1 cellular context compared by ENCODE assay signal in genomic region chr11:1694064-1694845, GRCh38.
TF ChIP-seq lines count a peak whose summit lies in the region.

No MANE protein-coding gene starts in this region.

TF ChIP-seq in HepG2, 621 proteins besides CTCF, POLR2A, EP300 and RAD21 (continued from another document and continues in another):
- TF ChIP-seq ZNF280D (CRISPR knock-in tag; IDR thresholded peaks at IDR 0.05) (no peak), SP140L (CRISPR knock-in tag; IDR thresholded peaks at IDR 0.05; ENCODE audit: borderline replicate concordance) (no peak), ZNF792 (CRISPR knock-in tag; IDR thresholded peaks at IDR 0.05) (0 out of 2 replicates have a peak, but pooled peaks have one; percentile 35), ZNF768 (CRISPR knock-in tag; IDR thresholded peaks at IDR 0.05) (peak; percentile 36; the same call in 1 of the 2 replicates), ZNF329 (CRISPR knock-in tag; IDR thresholded peaks at IDR 0.05; ENCODE audit: low read depth) (no peak), ZNF441 (CRISPR knock-in tag; IDR thresholded peaks at IDR 0.05; ENCODE audit: borderline replicate concordance) (no peak), REXO4 (CRISPR knock-in tag; IDR thresholded peaks at IDR 0.05; ENCODE audit: borderline replicate concordance) (no peak), NAIF1 (CRISPR knock-in tag; IDR thresholded peaks at IDR 0.05; ENCODE audit: borderline replicate concordance) (no peak), PPARG (CRISPR knock-in tag; conservative IDR thresholded peaks at IDR 0.05) (peak; percentile 78), ZNF337 (CRISPR knock-in tag; IDR thresholded peaks at IDR 0.05; ENCODE audit: borderline replicate concordance, low read depth) (no peak), HNRNPL (IDR thresholded peaks at IDR 0.05; ENCODE audit: low read depth, low read length) (no peak), MEIS2 (CRISPR knock-in tag; IDR thresholded peaks at IDR 0.05) (no peak; the same call in 1 of the 2 replicates), ZNF224 (CRISPR knock-in tag; IDR thresholded peaks at IDR 0.05) (0 out of 2 replicates have a peak, but pooled peaks have one; percentile 36), ZNF766 (CRISPR knock-in tag; IDR thresholded peaks at IDR 0.05; ENCODE audit: borderline replicate concordance) (no peak), MBD4 (IDR thresholded peaks at IDR 0.05; ENCODE audit: borderline replicate concordance, low read length) (no peak), TCF7 (IDR thresholded peaks at IDR 0.05; ENCODE audit: low read depth) (no peak), ZNF746 (CRISPR knock-in tag; IDR thresholded peaks at IDR 0.05) (0 out of 2 replicates have a peak, but pooled peaks have one; percentile 30), ISL2 (CRISPR knock-in tag; IDR thresholded peaks at IDR 0.05) (no peak), ZNF484 (CRISPR knock-in tag; IDR thresholded peaks at IDR 0.05; ENCODE audit: borderline replicate concordance, low read depth) (no peak), THAP8 (CRISPR knock-in tag; IDR thresholded peaks at IDR 0.05; ENCODE audit: borderline replicate concordance) (no peak), SMARCE1 (IDR thresholded peaks at IDR 0.05; ENCODE audit: borderline replicate concordance) (no peak), FOSL1 (CRISPR knock-in tag; IDR thresholded peaks at IDR 0.05; ENCODE audit: borderline replicate concordance) (no peak), STAG1 (CRISPR knock-in tag; IDR thresholded peaks at IDR 0.05) (peak; percentile 93), KDM5A (IDR thresholded peaks at IDR 0.05; ENCODE audit: borderline replicate concordance, low read length) (no peak), ZFP37 (CRISPR knock-in tag; IDR thresholded peaks at IDR 0.05; ENCODE audit: borderline replicate concordance) (no peak), ZNF160 (CRISPR knock-in tag; IDR thresholded peaks at IDR 0.05) (no peak), CSRNP1 (CRISPR knock-in tag; IDR thresholded peaks at IDR 0.05) (no peak), XRCC5 (optimal IDR thresholded peaks at IDR 0.05; ENCODE audit: low read length) (peak; percentile 86), MZF1 (CRISPR knock-in tag; IDR thresholded peaks at IDR 0.05; ENCODE audit: borderline replicate concordance) (no peak), YY1 (IDR thresholded peaks at IDR 0.05; ENCODE audit: insufficient read depth, insufficient replicate concordance, low read depth, low read length) (peak; percentile 67), HDAC6 (IDR thresholded peaks at IDR 0.05; ENCODE audit: low read depth, low read length) (no peak), KDM5B (CRISPR knock-in tag; IDR thresholded peaks at IDR 0.05; ENCODE audit: borderline replicate concordance) (no peak; the same call in 1 of the 2 replicates), GABPA (IDR thresholded peaks at IDR 0.05; ENCODE audit: low read depth, low read length) (no peak), GABPA (CRISPR knock-in tag; IDR thresholded peaks at IDR 0.05; ENCODE audit: low read depth) (no peak), PRDM4 (CRISPR knock-in tag; IDR thresholded peaks at IDR 0.05; ENCODE audit: borderline replicate concordance) (no peak), ZNF432 (CRISPR knock-in tag; IDR thresholded peaks at IDR 0.05; ENCODE audit: borderline replicate concordance) (no peak), ZNF773 (CRISPR knock-in tag; IDR thresholded peaks at IDR 0.05; ENCODE audit: borderline replicate concordance) (no peak), CENPBD1 (CRISPR knock-in tag; IDR thresholded peaks at IDR 0.05; ENCODE audit: borderline replicate concordance, low read depth) (no peak; the same call in 1 of the 2 replicates)
- TF ChIP-seq, protein P1, sequence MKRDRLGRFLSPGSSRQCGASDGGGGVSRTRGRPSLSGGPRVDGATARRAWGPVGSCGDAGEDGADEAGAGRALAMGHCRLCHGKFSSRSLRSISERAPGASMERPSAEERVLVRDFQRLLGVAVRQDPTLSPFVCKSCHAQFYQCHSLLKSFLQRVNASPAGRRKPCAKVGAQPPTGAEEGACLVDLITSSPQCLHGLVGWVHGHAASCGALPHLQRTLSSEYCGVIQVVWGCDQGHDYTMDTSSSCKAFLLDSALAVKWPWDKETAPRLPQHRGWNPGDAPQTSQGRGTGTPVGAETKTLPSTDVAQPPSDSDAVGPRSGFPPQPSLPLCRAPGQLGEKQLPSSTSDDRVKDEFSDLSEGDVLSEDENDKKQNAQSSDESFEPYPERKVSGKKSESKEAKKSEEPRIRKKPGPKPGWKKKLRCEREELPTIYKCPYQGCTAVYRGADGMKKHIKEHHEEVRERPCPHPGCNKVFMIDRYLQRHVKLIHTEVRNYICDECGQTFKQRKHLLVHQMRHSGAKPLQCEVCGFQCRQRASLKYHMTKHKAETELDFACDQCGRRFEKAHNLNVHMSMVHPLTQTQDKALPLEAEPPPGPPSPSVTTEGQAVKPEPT (CRISPR knock-in tag; IDR thresholded peaks at IDR 0.05; ENCODE audit: low read depth) = no peak
- TF ChIP-seq, protein P2, sequence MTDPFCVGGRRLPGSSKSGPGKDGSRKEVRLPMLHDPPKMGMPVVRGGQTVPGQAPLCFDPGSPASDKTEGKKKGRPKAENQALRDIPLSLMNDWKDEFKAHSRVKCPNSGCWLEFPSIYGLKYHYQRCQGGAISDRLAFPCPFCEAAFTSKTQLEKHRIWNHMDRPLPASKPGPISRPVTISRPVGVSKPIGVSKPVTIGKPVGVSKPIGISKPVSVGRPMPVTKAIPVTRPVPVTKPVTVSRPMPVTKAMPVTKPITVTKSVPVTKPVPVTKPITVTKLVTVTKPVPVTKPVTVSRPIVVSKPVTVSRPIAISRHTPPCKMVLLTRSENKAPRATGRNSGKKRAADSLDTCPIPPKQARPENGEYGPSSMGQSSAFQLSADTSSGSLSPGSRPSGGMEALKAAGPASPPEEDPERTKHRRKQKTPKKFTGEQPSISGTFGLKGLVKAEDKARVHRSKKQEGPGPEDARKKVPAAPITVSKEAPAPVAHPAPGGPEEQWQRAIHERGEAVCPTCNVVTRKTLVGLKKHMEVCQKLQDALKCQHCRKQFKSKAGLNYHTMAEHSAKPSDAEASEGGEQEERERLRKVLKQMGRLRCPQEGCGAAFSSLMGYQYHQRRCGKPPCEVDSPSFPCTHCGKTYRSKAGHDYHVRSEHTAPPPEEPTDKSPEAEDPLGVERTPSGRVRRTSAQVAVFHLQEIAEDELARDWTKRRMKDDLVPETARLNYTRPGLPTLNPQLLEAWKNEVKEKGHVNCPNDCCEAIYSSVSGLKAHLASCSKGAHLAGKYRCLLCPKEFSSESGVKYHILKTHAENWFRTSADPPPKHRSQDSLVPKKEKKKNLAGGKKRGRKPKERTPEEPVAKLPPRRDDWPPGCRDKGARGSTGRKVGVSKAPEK (CRISPR knock-in tag; IDR thresholded peaks at IDR 0.05; ENCODE audit: borderline replicate concordance) = no peak
- TF ChIP-seq, protein P3, sequence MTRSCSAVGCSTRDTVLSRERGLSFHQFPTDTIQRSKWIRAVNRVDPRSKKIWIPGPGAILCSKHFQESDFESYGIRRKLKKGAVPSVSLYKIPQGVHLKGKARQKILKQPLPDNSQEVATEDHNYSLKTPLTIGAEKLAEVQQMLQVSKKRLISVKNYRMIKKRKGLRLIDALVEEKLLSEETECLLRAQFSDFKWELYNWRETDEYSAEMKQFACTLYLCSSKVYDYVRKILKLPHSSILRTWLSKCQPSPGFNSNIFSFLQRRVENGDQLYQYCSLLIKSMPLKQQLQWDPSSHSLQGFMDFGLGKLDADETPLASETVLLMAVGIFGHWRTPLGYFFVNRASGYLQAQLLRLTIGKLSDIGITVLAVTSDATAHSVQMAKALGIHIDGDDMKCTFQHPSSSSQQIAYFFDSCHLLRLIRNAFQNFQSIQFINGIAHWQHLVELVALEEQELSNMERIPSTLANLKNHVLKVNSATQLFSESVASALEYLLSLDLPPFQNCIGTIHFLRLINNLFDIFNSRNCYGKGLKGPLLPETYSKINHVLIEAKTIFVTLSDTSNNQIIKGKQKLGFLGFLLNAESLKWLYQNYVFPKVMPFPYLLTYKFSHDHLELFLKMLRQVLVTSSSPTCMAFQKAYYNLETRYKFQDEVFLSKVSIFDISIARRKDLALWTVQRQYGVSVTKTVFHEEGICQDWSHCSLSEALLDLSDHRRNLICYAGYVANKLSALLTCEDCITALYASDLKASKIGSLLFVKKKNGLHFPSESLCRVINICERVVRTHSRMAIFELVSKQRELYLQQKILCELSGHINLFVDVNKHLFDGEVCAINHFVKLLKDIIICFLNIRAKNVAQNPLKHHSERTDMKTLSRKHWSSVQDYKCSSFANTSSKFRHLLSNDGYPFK (CRISPR knock-in tag; IDR thresholded peaks at IDR 0.05; ENCODE audit: borderline replicate concordance) = peak; percentile 5; the same call in 1 of the 2 replicates
